Comparison of ENCODE assay signal across 1 cellular context in genomic region chr2:96950391-96951124, GRCh38.
TF ChIP-seq lines count a peak whose summit lies in the region.

No MANE protein-coding gene starts in this region.

TF ChIP-seq in GM23338, 12 proteins besides CTCF, POLR2A, EP300 and RAD21 (continued from another document):
- no peak for TF ChIP-seq REST (IDR thresholded peaks at IDR 0.05; ENCODE audit: unreplicated experiment)
- TF ChIP-seq NANOG (IDR thresholded peaks at IDR 0.05; ENCODE audit: borderline replicate concordance): no peak
- TF ChIP-seq ZNF331 (CRISPR knock-in tag; IDR thresholded peaks at IDR 0.05; ENCODE audit: low read depth): no peak
- TF ChIP-seq CREB1 (CRISPR knock-in tag; IDR thresholded peaks at IDR 0.05; ENCODE audit: low read depth): no peak
- no peak for TF ChIP-seq STAT1 (IDR thresholded peaks at IDR 0.05; ENCODE audit: unreplicated experiment)
- no peak for TF ChIP-seq ZNF114 (CRISPR knock-in tag; IDR thresholded peaks at IDR 0.05)
- TF ChIP-seq POLR2AphosphoS5 (IDR thresholded peaks at IDR 0.05; ENCODE audit: low read depth): no peak
- TF ChIP-seq EZH2 (IDR thresholded peaks at IDR 0.05; ENCODE audit: low read depth, unreplicated experiment): no peak
- no peak for TF ChIP-seq ETS1 (IDR thresholded peaks at IDR 0.05)
